ENCODE assay signal across 1 cellular context in the genomic region with DNA sequence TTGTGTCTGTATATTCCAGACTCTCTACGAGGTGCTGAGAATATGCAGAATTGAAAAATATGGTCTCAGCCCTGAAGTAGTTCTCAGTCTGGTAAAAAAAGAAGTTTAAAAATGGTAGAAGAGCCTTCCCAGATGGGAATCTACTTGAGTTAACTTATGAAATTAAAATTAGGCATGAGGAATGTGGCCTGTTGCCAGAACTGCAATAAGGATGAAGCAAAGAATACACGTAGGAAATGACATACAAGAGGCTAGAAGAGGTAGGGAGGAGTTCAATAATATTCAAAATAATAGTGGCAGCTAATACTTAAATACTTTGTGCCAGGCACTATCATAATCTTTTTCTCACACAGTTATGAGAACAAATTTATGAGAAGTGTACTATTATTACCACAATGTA.
TF ChIP-seq lines count a peak whose summit lies in the region.

No MANE protein-coding gene starts in this region.

TF ChIP-seq in GM12878, 131 proteins besides CTCF, POLR2A, EP300 and RAD21 (continued from another document):
- TF ChIP-seq, protein P1, sequence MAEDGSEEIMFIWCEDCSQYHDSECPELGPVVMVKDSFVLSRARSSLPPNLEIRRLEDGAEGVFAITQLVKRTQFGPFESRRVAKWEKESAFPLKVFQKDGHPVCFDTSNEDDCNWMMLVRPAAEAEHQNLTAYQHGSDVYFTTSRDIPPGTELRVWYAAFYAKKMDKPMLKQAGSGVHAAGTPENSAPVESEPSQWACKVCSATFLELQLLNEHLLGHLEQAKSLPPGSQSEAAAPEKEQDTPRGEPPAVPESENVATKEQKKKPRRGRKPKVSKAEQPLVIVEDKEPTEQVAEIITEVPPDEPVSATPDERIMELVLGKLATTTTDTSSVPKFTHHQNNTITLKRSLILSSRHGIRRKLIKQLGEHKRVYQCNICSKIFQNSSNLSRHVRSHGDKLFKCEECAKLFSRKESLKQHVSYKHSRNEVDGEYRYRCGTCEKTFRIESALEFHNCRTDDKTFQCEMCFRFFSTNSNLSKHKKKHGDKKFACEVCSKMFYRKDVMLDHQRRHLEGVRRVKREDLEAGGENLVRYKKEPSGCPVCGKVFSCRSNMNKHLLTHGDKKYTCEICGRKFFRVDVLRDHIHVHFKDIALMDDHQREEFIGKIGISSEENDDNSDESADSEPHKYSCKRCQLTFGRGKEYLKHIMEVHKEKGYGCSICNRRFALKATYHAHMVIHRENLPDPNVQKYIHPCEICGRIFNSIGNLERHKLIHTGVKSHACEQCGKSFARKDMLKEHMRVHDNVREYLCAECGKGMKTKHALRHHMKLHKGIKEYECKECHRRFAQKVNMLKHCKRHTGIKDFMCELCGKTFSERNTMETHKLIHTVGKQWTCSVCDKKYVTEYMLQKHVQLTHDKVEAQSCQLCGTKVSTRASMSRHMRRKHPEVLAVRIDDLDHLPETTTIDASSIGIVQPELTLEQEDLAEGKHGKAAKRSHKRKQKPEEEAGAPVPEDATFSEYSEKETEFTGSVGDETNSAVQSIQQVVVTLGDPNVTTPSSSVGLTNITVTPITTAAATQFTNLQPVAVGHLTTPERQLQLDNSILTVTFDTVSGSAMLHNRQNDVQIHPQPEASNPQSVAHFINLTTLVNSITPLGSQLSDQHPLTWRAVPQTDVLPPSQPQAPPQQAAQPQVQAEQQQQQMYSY (CRISPR knock-in tag; IDR thresholded peaks at IDR 0.05), result no peak
- no peak for TF ChIP-seq SP1 (IDR thresholded peaks at IDR 0.05; ENCODE audit: low read depth, low read length)
